ENCODE assay signal across 7 cellular contexts in genomic region chrX:7926914-7927258, GRCh38. TPM values are rescaled to one million over a fixed set of nuclear protein-coding genes. Genes with fewer than 3 reads are reported as not detected.
DNase-seq lines count a peak whose midpoint lies in the region; ATAC-seq, FAIRE-seq and TF ChIP-seq lines count a peak whose summit lies in the region.

No MANE protein-coding gene starts in this region.

- no peaks in the 10 kb centered on the region for H3K36me3 ChIP-seq in OCI-LY7 (ENCODE audit: insufficient read depth, low read length)

- H3K27ac ChIP-seq in OCI-LY7 (ENCODE audit: low read depth, low read length, poor library complexity, severe bottlenecking) = peak overlapping the region; percentile 70

- ATAC-seq in GM21723 (IDR thresholded peaks at IDR 0.05; ENCODE audit: unreplicated experiment) = peak; percentile 61
- ATAC-seq in sciatic nerve = no peak

- no peak for FAIRE-seq in RCC 7860 (lab: Jason Lieb, UNC)

- H3K9me3 ChIP-seq in OCI-LY7 (ENCODE audit: low read length) = no peaks in the 10 kb centered on the region

- CTCF ChIA-PET in OCI-LY7 (lab: Charles Lee; ENCODE audit: unreplicated experiment) = no interaction called here

- DNase-seq in OCI-LY7 (ENCODE audit: low spot score) (no peak), fibroblast of villous mesenchyme (ENCODE audit: low read depth) (no peak), retinal pigment epithelial cell (ENCODE audit: low read depth) (no peak), inferior parietal cortex (ENCODE audit: extremely low spot score) (no peak), sciatic nerve (ENCODE audit: low spot score) (no peak), RCC 7860 (ENCODE audit: low spot score) (no peak)

- TF ChIP-seq CTCF in OCI-LY7 (conservative IDR thresholded peaks at IDR 0.05; ENCODE audit: low read length) (no peak), fibroblast of villous mesenchyme (IDR thresholded peaks at IDR 0.05; ENCODE audit: insufficient read depth, low read depth, low read length) (no peak), retinal pigment epithelial cell (conservative IDR thresholded peaks at IDR 0.05; ENCODE audit: low read depth, low read length) (no peak)

- H3K4me2 ChIP-seq in OCI-LY7 (ENCODE audit: low read length) = peak overlapping the region; percentile 73

- no peaks in the 10 kb centered on the region for H4K20me1 ChIP-seq in OCI-LY7 (ENCODE audit: insufficient read depth, low read length)

- no peaks in the 10 kb centered on the region for H3K79me2 ChIP-seq in OCI-LY7 (ENCODE audit: insufficient read depth, low read depth, low read length)

- no peaks in the 10 kb centered on the region for H3K9me2 ChIP-seq in OCI-LY7 (ENCODE audit: insufficient read depth, low read length)

- peaks cover 13% of the 10 kb centered on the region for H3K4me1 ChIP-seq in OCI-LY7 (ENCODE audit: insufficient read depth, low read length, poor library complexity, severe bottlenecking)

- peak overlapping the region; percentile 89; the same call in 1 of the 2 replicates for H2AFZ ChIP-seq in OCI-LY7 (ENCODE audit: low read length)

- POLR2A ChIA-PET in OCI-LY7 (lab: Charles Lee) = no interaction called here

- intact Hi-C loops in OCI-LY7 (cut with micrococcal nuclease; ENCODE audit: unreplicated experiment) (no loop called here), sciatic nerve (cut with DNase I) (no loop called here)

- BruUV-seq in OCI-LY7 (replicated peaks; lab: Mats Ljungman, UMichigan) = no TSS peak

- peak overlapping the region; percentile 77 for H3K4me3 ChIP-seq in OCI-LY7 (ENCODE audit: low read depth, low read length, poor library complexity, severe bottlenecking)
- peak overlapping the region; percentile 65 for H3K4me3 ChIP-seq in fibroblast of villous mesenchyme (ENCODE audit: low read depth, low read length)
- H3K4me3 ChIP-seq in retinal pigment epithelial cell (ENCODE audit: low read length) = peak overlapping the region; percentile 72

RNA-seq across cellular contexts. Expression of gene PNPLA4, which starts 0.3 kb away (rescaled TPM):
- 4.4 and 11.0 TPM in 2 replicates for total RNA-seq in OCI-LY7 (2014; rRNA removed; shearing (Covaris generic))
- total RNA-seq in OCI-LY7 (2022) (10.7 and 14.6 TPM in 2 replicates), fibroblast of villous mesenchyme (9.3 and 9.9 TPM in 2 replicates), sciatic nerve (14.4 TPM)
